19 cellular contexts compared by ENCODE assay signal in the genomic region with DNA sequence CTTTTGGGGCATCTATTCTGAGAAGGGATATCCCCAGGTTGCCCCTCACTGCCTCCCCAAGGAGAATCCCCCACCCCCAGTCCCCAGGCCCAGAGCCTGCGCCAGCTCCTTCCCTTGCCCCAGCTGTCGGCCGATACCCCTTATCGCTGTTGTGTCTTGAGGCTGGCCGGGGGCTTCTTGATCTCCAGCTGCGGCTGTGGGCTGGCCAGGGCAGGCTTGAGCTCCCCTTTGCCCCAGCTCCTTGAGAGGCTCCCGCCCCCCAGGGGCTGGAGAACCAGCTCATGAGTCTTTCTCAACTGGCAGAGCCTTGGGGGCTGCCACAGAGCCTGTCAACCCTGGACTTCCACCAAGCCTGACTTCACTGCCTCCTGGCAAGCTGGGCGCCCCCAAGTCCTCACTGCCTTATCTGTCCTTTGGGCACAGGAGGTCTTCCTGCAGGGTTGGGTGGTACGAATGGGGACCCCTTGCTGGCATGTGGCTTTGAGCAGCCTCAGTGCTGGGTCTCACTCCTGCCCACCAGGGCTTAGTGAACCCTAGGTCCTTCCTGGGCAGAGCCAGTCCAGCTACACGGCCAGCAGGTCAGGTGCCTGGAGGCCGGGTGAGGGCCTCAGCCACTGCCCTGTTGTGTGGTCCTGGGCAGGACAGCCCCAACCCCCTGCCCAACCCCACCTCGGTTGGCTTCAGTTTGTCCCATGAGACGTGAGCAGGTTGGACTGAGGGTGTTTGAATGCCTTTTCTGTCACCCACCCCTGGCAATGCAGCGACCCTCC. TPM values are rescaled to one million over a fixed set of nuclear protein-coding genes. Genes with fewer than 3 reads are reported as not detected.
"Had no signal": no experiment of that assay in that cellular context is flagged by ENCODE, and none has a peak within 500 bp of the region (broad histone marks: within the 10 kb centered on the region; RNA-seq: fewer than 3 reads in every experiment).

No MANE protein-coding gene starts in this region.

- H3K27ac Mint-ChIP-seq: IgD-negative memory B cell had no signal

- ATAC-seq: K562, SK-N-SH treated with all-trans-retinoic acid at 6 μM for 48 hours had no signal

- H3K4me1 ChIP-seq: SJCRH30 had no signal

- H3K4me3 Mint-ChIP-seq: IgD-negative memory B cell had no signal

- H3K9me3 Mint-ChIP-seq: IgD-negative memory B cell had no signal

- DNase-seq: Kasumi-1, MM.1S, NCI-H1092 treated with DMSO at 0.1 percent for 48 hours, NCI-H1436 treated with DMSO at 0.1 percent for 48 hours, NCI-H1694, NCI-H187 treated with DMSO at 0.1 percent for 48 hours, NCI-H2081, NCI-H2107, NCI-H2227 treated with DMSO at 0.1 percent for 48 hours, NCI-H524, NCI-H69, NCI-H774, RPMI8226, SHP77 treated with DMSO at 0.1 percent for 48 hours, SJCRH30 had no signal

- H3K9ac ChIP-seq: KMS-11 had no signal

- H3K4me3 ChIP-seq: K562, SJCRH30 had no signal

- H3K4me1 Mint-ChIP-seq: IgD-negative memory B cell had no signal

- H3K27ac ChIP-seq: KMS-11, SJCRH30 had no signal

- H3K9me3 ChIP-seq: SJCRH30 had no signal

- H3K4me2 ChIP-seq: KMS-11 had no signal

- H3K36me3 ChIP-seq: SJCRH30 had no signal

RNA-seq across cellular contexts. Expression of a gene that starts 29.5 kb away (rescaled TPM):
- total RNA-seq: K562, SJCRH30 had no signal
- polyA plus RNA-seq: IgD-negative memory B cell, K562 had no signal
